In the genomic region with DNA sequence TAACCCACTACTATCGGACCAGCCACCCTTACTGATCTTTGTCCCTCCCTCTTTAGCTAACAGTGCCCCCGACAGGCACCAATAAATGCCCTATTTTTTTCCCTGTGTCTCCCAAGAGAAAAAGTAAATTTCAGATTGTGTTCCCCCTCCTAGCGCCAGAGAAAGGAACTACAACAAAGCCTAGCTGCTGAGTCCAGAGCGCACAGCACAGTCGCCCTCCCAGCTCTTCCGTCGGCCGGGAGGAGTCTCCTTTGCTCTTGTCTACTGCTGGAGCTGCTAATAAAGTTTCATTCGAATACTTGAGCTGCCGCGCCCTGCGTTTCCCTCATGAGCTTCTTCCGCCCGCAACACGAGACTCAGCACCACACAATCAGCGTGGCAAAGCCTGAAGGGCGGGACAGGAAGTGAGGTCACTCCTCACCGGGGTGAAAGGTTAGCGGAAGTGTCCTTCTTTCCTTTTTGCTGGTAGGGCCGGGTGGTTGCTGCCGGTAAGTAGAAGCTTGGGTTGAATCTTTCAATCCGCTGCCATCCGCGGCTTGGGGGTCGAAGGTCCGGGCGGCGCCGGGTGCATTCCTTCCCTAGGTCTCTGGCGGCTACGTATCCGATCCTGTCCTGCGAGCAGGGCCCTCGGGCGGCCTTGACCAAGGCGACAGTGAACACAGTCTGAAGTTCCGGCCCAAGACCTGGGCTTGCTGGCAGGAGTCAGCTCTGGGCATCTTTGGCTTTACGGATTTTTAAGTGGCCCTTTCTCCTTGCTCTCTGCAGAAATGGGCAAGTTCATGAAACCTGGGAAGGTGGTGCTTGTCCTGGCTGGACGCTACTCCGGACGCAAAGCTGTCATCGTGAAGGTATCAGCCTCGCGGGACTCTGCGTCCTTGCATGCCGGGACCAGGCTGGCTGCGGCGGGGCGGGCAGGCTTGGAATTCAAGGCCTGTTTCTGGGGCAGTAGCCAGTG, we compare ENCODE assay signal across 8 cellular contexts. TPM values are rescaled to one million over a fixed set of nuclear protein-coding genes. Genes with fewer than 3 reads are reported as not detected.
DNase-seq lines count a peak whose midpoint lies in the region; ATAC-seq and TF ChIP-seq lines count a peak whose summit lies in the region.

RPL27 (plus strand) TSS at position 436 of the 955 bp plus-strand sequence; CDS start at position 768, 332 bp downstream.

- H3K27me3 Mint-ChIP-seq in T-helper 17 cell, result no peaks in the 10 kb centered on the region

- H3K27ac ChIP-seq in angular gyrus (ENCODE audit: low read depth, low read length) (peak within 1 kb of the TSS; percentile 72), right atrium auricular region (peak within 1 kb of the TSS; percentile 87 to 93), vagina (peak within 1 kb of the TSS; percentile 83)

- peaks cover 0 to 38% of the 10 kb centered on the region in 2 donors for H3K4me1 ChIP-seq in right atrium auricular region
- H3K4me1 ChIP-seq in vagina, result peaks cover 24% of the 10 kb centered on the region

- H3K36me3 Mint-ChIP-seq in T-helper 17 cell (ENCODE audit: low read depth), result no peaks in the 10 kb centered on the region

- H3K4me1 Mint-ChIP-seq in T-helper 17 cell, result peaks cover 19% of the 10 kb centered on the region

- DNase-seq in GM13976 (ENCODE audit: low spot score) (peak; percentile 95), NCI-H1694 (lab: John Stamatoyannopoulos, UW) (peak; percentile 99), T-helper 17 cell (peak; percentile 84 to 94 (median 94)), right atrium auricular region (ENCODE audit: low spot score) (peak; percentile 100), pulmonary artery endothelial cell (ENCODE audit: low read depth, low spot score) (peak; percentile 100), vagina (ENCODE audit: extremely low spot score in 2 of 2) (peak; percentile 98 to 100)

- ATAC-seq in HG02884 (IDR thresholded peaks at IDR 0.05; ENCODE audit: unreplicated experiment) (peak; percentile 85), T-helper 17 cell (peak; percentile 96)

- H3K4me3 ChIP-seq in right atrium auricular region (peak within 1 kb of the TSS; percentile 73 to 76), vagina (peak within 1 kb of the TSS; percentile 76 to 86)

- peak within 1 kb of the TSS; percentile 99 for H3K27ac Mint-ChIP-seq in T-helper 17 cell

- TF ChIP-seq POLR2A in vagina (IDR thresholded peaks at IDR 0.05), result peak in 1 of 2 donors; percentile 70

- H3K4me3 Mint-ChIP-seq in T-helper 17 cell, result peak within 1 kb of the TSS; percentile 93

- H3K27me3 ChIP-seq in right atrium auricular region (no peaks in the 10 kb centered on the region), vagina (no peaks in the 10 kb centered on the region)

- in situ Hi-C loops in GM13976 (cut with MboI; ENCODE audit: low sequenced_read_pairs, unreplicated experiment), result no loop called here

- peaks cover 38% of the 10 kb centered on the region for H3K36me3 ChIP-seq in right atrium auricular region
- H3K36me3 ChIP-seq in vagina, result peaks cover 0 to 26% of the 10 kb centered on the region in 2 donors

- H3K9me3 ChIP-seq in T-helper 17 cell (ENCODE audit: control insufficient read depth, low read length, poor library complexity, severe bottlenecking) (no peaks in the 10 kb centered on the region), right atrium auricular region (no peaks in the 10 kb centered on the region), vagina (no peaks in the 10 kb centered on the region)

- intact Hi-C loops in vagina (cut with DNase I), result no loop called here

- TF ChIP-seq CTCF in GM13976 (IDR thresholded peaks at IDR 0.05; ENCODE audit: borderline replicate concordance, control extremely low read depth, extremely low read depth, insufficient read depth, missing control alignments), result peak; percentile 79
- peak; percentile 92 to 95 for TF ChIP-seq CTCF in right atrium auricular region (IDR thresholded peaks at IDR 0.05)
- peak; percentile 67 to 95 (median 79) for TF ChIP-seq CTCF in vagina (IDR thresholded peaks at IDR 0.05)

RNA-seq across cellular contexts. Expression of gene RPL27, which starts in this region (rescaled TPM):
- 1,000 to 10,000 TPM; 1,342 to 1,395 TPM for total RNA-seq in T-helper 17 cell
- total RNA-seq in right atrium auricular region, result 1,000 to 10,000 TPM in 1 of 2 donors, 100 to 1,000 TPM in 1; 551 to 1,071 TPM
- total RNA-seq in pulmonary artery endothelial cell, result 827 and 1,178 TPM in 2 replicates
- 1,982 TPM for total RNA-seq in vagina

Comparison
In these comparisons a context has a peak if more than half of its experiments do, and no peak if none do; other contexts are left out.
1. Peak in every context shown above with its lines: DNase-seq, ATAC-seq, H3K4me3 ChIP-seq and H3K27ac ChIP-seq.